ENCODE assay signal across 11 cellular contexts in the genomic region with DNA sequence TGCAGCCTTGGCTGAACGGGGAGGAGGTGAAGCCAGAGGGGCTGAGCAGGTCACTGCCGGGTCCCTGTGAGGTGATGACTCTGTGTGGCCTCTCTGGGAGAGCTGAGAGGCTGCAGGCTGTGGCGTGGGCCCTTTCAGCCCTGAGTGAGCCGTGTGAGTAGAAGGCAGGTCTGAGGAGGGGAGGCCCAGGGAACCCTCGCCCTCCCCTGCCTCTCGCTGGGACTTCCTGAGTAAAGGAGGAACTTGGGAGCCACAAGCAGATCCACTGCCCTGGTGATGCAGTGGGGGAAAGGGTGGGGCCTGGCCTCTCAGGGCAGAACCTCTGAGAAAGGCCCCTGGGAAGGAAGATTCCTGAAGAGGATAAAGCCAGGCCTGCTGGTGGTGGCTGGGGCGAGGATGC. TPM values are rescaled to one million over a fixed set of nuclear protein-coding genes. Genes with fewer than 3 reads are reported as not detected.
DNase-seq lines count a peak whose midpoint lies in the region; ATAC-seq and TF ChIP-seq lines count a peak whose summit lies in the region.
"Had no signal": no experiment of that assay in that cellular context is flagged by ENCODE, and none has a peak within 500 bp of the region (broad histone marks: within the 10 kb centered on the region; RNA-seq: fewer than 3 reads in every experiment).

No MANE protein-coding gene starts in this region.

- H2AFZ ChIP-seq in GM23338: no peak overlapping the region

- no peaks in the 10 kb centered on the region for H3K9me2 ChIP-seq in GM23338 (ENCODE audit: insufficient read depth)

- H3K27ac Mint-ChIP-seq in GM23338: no peak overlapping the region
- H3K27ac Mint-ChIP-seq in T-helper 17 cell: no peak overlapping the region
- no peak overlapping the region for H3K27ac Mint-ChIP-seq in stimulated activated memory B cell treated with anti-CD40 and anti-IgM and Interleukin-4, amounts not matched to agents 10 μg/mL and 1 μg/mL and 100 μg/mL, for 72 hours

- no peak overlapping the region for H3K27ac ChIP-seq in GM23338 (ENCODE audit: low read depth)
- H3K27ac ChIP-seq in left lung: peak overlapping the region in 1 of 2 donors; percentile 74
- H3K27ac ChIP-seq: C4-2B had no signal

- no peaks in the 10 kb centered on the region for H4K20me1 ChIP-seq in GM23338 (replicated peaks; ENCODE audit: insufficient read depth)

- no peaks in the 10 kb centered on the region for H3K27me3 ChIP-seq in GM23338 (ENCODE audit: insufficient read depth)
- H3K27me3 ChIP-seq in left lung: no peaks in the 10 kb centered on the region

- H3K4me3 Mint-ChIP-seq in GM23338 (no peak overlapping the region), T-helper 17 cell (no peak overlapping the region)
- H3K4me3 Mint-ChIP-seq in stimulated activated memory B cell treated with anti-CD40 and anti-IgM and Interleukin-4, amounts not matched to agents 10 μg/mL and 1 μg/mL and 100 μg/mL, for 72 hours: no peak overlapping the region

- H3K4me1 Mint-ChIP-seq in GM23338: 0 out of 3 replicates have a peak, but pooled peaks cover 2% of the 10 kb centered on the region
- H3K4me1 Mint-ChIP-seq in T-helper 17 cell: peaks cover 11% of the 10 kb centered on the region
- H3K4me1 Mint-ChIP-seq in stimulated activated memory B cell treated with anti-CD40 and anti-IgM and Interleukin-4, amounts not matched to agents 10 μg/mL and 1 μg/mL and 100 μg/mL, for 72 hours: peaks cover 7% of the 10 kb centered on the region

- H3K9me3 ChIP-seq in T-helper 17 cell (ENCODE audit: control insufficient read depth, low read length, poor library complexity, severe bottlenecking) (no peaks in the 10 kb centered on the region), left lung (no peaks in the 10 kb centered on the region)

- no peaks in the 10 kb centered on the region for H3K36me3 ChIP-seq in GM23338 (ENCODE audit: insufficient read depth)
- no peaks in the 10 kb centered on the region for H3K36me3 ChIP-seq in left lung

- H3K4me2 ChIP-seq in GM23338: no peak overlapping the region

- DNase-seq in GM23338 (ENCODE audit: low spot score) (no peak), T-helper 17 cell (no peak), left lung (peak; percentile 76 to 89), dedifferentiated amniotic fluid mesenchymal stem cell (ENCODE audit: extremely low spot score) (no peak), NCI-H1436 (lab: John Stamatoyannopoulos, UW) (no peak), NCI-H524 (lab: John Stamatoyannopoulos, UW) (no peak)
- DNase-seq: activated T-cell treated with anti-CD3 and anti-CD28 coated beads, Interleukin-2, amount 50 U/mL, for 48 hours; SHP77 had no signal

- H3K36me3 Mint-ChIP-seq in GM23338 (ENCODE audit: low read depth) (no peaks in the 10 kb centered on the region; the same call in 2 of the 3 replicates), T-helper 17 cell (ENCODE audit: low read depth) (peaks cover 5% of the 10 kb centered on the region)
- no peaks in the 10 kb centered on the region for H3K36me3 Mint-ChIP-seq in stimulated activated memory B cell treated with anti-CD40 and anti-IgM and Interleukin-4, amounts not matched to agents 10 μg/mL and 1 μg/mL and 100 μg/mL, for 72 hours

- TF ChIP-seq CTCF in GM23338 (conservative IDR thresholded peaks at IDR 0.05; ENCODE audit: low read depth in 2 of 2) (no peak), left lung (IDR thresholded peaks at IDR 0.05) (no peak)

- H3K9me3 Mint-ChIP-seq in GM23338: no peaks in the 10 kb centered on the region
- H3K9me3 Mint-ChIP-seq in stimulated activated memory B cell treated with anti-CD40 and anti-IgM and Interleukin-4, amounts not matched to agents 10 μg/mL and 1 μg/mL and 100 μg/mL, for 72 hours: no peaks in the 10 kb centered on the region

- ATAC-seq in GM23338: peak; percentile 25; the same call in 1 of the 3 replicates
- ATAC-seq in T-helper 17 cell: peak; percentile 41
- ATAC-seq in left lung: peak; percentile 86
- peak; percentile 45 for ATAC-seq in stimulated activated memory B cell treated with anti-CD40 and anti-IgM and Interleukin-4, amounts not matched to agents 10 μg/mL and 1 μg/mL and 100 μg/mL, for 72 hours
- no peak for ATAC-seq in GM21619 (IDR thresholded peaks at IDR 0.05; ENCODE audit: unreplicated experiment)

- H3K79me2 ChIP-seq in GM23338 (replicated peaks; ENCODE audit: insufficient read depth): no peaks in the 10 kb centered on the region

- intact Hi-C loops in left lung (cut with DNase I): no loop called here

- H3K4me1 ChIP-seq in GM23338 (ENCODE audit: insufficient read depth): no peaks in the 10 kb centered on the region
- H3K4me1 ChIP-seq in left lung: peaks cover 0 to 31% of the 10 kb centered on the region in 2 donors

- H3F3A ChIP-seq in GM23338 (replicated peaks; ENCODE audit: low read depth): no peaks in the 10 kb centered on the region

- H3K4me3 ChIP-seq in GM23338 (no peak overlapping the region), left lung (no peak overlapping the region)

- H3K27me3 Mint-ChIP-seq in GM23338 (ENCODE audit: insufficient read depth, low read depth, poor library complexity): peaks cover 3% of the 10 kb centered on the region
- no peaks in the 10 kb centered on the region for H3K27me3 Mint-ChIP-seq in T-helper 17 cell
- peaks cover 5% of the 10 kb centered on the region for H3K27me3 Mint-ChIP-seq in stimulated activated memory B cell treated with anti-CD40 and anti-IgM and Interleukin-4, amounts not matched to agents 10 μg/mL and 1 μg/mL and 100 μg/mL, for 72 hours

TF ChIP-seq in GM23338, 12 proteins besides CTCF, POLR2A, EP300 and RAD21 (continues in another document):
- no peak for TF ChIP-seq ZNF462 (CRISPR knock-in tag; IDR thresholded peaks at IDR 0.05)
- no peak for TF ChIP-seq ZNF114 (CRISPR knock-in tag; IDR thresholded peaks at IDR 0.05)

RNA-seq across cellular contexts. Expression of gene EEPD1, which starts 22.8 kb away (rescaled TPM):
- total RNA-seq in GM23338 (2014; rRNA removed; shearing (Covaris generic)): 12.4 and 17.1 TPM in 2 replicates
- 4.1 and 6.0 TPM in 2 replicates for polyA plus RNA-seq in GM23338 (2016; fragmentation: Nextera tagmentation; extraction: Ambion mirVana)
- total RNA-seq in T-helper 17 cell: 10 to 100 TPM; 15.7 to 20.7 TPM
- 10 to 100 TPM in 1 of 2 donors, 1 to 10 TPM in 1; 7.8 to 11.8 TPM for total RNA-seq in left lung

Comparison
In these comparisons a context has a peak if more than half of its experiments do, and no peak if none do; other contexts are left out.
1. DNase-seq: peak in left lung (2 of 2); none in GM23338 (single experiment), T-helper 17 cell (0 of 3), dedifferentiated amniotic fluid mesenchymal stem cell (single experiment), NCI-H1436 (single experiment) and NCI-H524 (0 of 2).